Comparison of ENCODE assay signal across 9 cellular contexts in genomic region chr7:128939075-128939860, GRCh38. TPM values are rescaled to one million over a fixed set of nuclear protein-coding genes. Genes with fewer than 3 reads are reported as not detected.
DNase-seq lines count a peak whose midpoint lies in the region; ATAC-seq and TF ChIP-seq lines count a peak whose summit lies in the region.
"Had no signal": no experiment of that assay in that cellular context is flagged by ENCODE, and none has a peak within 500 bp of the region (broad histone marks: within the 10 kb centered on the region; RNA-seq: fewer than 3 reads in every experiment).

No MANE protein-coding gene starts in this region.

- no peak overlapping the region for H2BK120ac ChIP-seq in mesenchymal stem cell (ENCODE audit: low read depth, low read length)

- no peak overlapping the region for H4K8ac ChIP-seq in mesenchymal stem cell (ENCODE audit: low read length)

- H2AFZ ChIP-seq in mesenchymal stem cell (ENCODE audit: low read depth, low read length) = no peak overlapping the region

- H3K27ac ChIP-seq in BLaER1 (no peak overlapping the region; the same call in 1 of the 2 replicates), lower lobe of right lung (peak overlapping the region; percentile 78), mesenchymal stem cell (ENCODE audit: low read length, poor library complexity, severe bottlenecking) (no peak overlapping the region)

- peaks cover 2 to 3% of the 10 kb centered on the region in 2 donors for H3K36me3 Mint-ChIP-seq in activated T-cell treated with anti-CD3 and anti-CD28 coated beads, Interleukin-2, amount 50 U/mL, for 72 hours (ENCODE audit: insufficient read depth in 2 of 2)
- peaks cover 5% of the 10 kb centered on the region for H3K36me3 Mint-ChIP-seq in glutamatergic neuron (ENCODE audit: unreplicated experiment)

- 81% methylated on average over 4 of the region's 7 CpGs for WGBS in mesenchymal stem cell

- peak; percentile 19 for ATAC-seq in GM21619 (IDR thresholded peaks at IDR 0.05; ENCODE audit: unreplicated experiment)
- ATAC-seq in activated T-cell treated with anti-CD3 and anti-CD28 coated beads, Interleukin-2, amount 50 U/mL, for 72 hours (replicated peaks in 1 of 2) = peak; percentile 16 to 26
- ATAC-seq in lower lobe of right lung = peak; percentile 35 to 50

- H3K4me2 ChIP-seq in BLaER1 (peak overlapping the region; percentile 99), mesenchymal stem cell (ENCODE audit: low read length, poor library complexity, severe bottlenecking) (no peak overlapping the region)

- no peak overlapping the region for H2BK15ac ChIP-seq in mesenchymal stem cell (ENCODE audit: low read depth, poor library complexity, severe bottlenecking)

- no peaks in the 10 kb centered on the region for H3K9me3 Mint-ChIP-seq in activated T-cell treated with anti-CD3 and anti-CD28 coated beads, Interleukin-2, amount 50 U/mL, for 72 hours
- peaks cover 6% of the 10 kb centered on the region for H3K9me3 Mint-ChIP-seq in glutamatergic neuron (ENCODE audit: unreplicated experiment)

- H2BK5ac ChIP-seq in mesenchymal stem cell (ENCODE audit: low read depth, low read length, poor library complexity, severe bottlenecking) = no peak overlapping the region

- no peak overlapping the region for H3K18ac ChIP-seq in mesenchymal stem cell (ENCODE audit: low read depth in 1 of 2, low read length in 2 of 2)

- H4K20me1 ChIP-seq in BLaER1 = no peaks in the 10 kb centered on the region

- peak overlapping the region; percentile 42 for H3K4me3 ChIP-seq in BLaER1
- peak overlapping the region; percentile 68 for H3K4me3 ChIP-seq in lower lobe of right lung
- H3K4me3 ChIP-seq in mesenchymal stem cell (ENCODE audit: insufficient read depth in 1 of 2, low read depth in 1 of 2, low read length in 2 of 2) = no peak overlapping the region

- peaks cover 39% of the 10 kb centered on the region for H3K4me1 Mint-ChIP-seq in activated T-cell treated with anti-CD3 and anti-CD28 coated beads, Interleukin-2, amount 50 U/mL, for 72 hours (ENCODE audit: low read depth)
- peaks cover 12% of the 10 kb centered on the region for H3K4me1 Mint-ChIP-seq in glutamatergic neuron (ENCODE audit: low read depth, unreplicated experiment)

- peaks cover 26% of the 10 kb centered on the region for H3K27me3 Mint-ChIP-seq in activated T-cell treated with anti-CD3 and anti-CD28 coated beads, Interleukin-2, amount 50 U/mL, for 72 hours (ENCODE audit: low read depth)
- peaks cover 16% of the 10 kb centered on the region for H3K27me3 Mint-ChIP-seq in glutamatergic neuron (ENCODE audit: unreplicated experiment)

- H3K4me1 ChIP-seq in BLaER1 (peaks cover 67% of the 10 kb centered on the region), lower lobe of right lung (peaks cover 42% of the 10 kb centered on the region), mesenchymal stem cell (ENCODE audit: control insufficient read depth, insufficient read depth, low read depth, low read length) (peaks cover 15% of the 10 kb centered on the region)

- H3K9me3 ChIP-seq in BLaER1 (no peaks in the 10 kb centered on the region), lower lobe of right lung (no peaks in the 10 kb centered on the region), mesenchymal stem cell (ENCODE audit: control insufficient read depth, low read length) (no peaks in the 10 kb centered on the region)

- H3K27ac Mint-ChIP-seq in activated T-cell treated with anti-CD3 and anti-CD28 coated beads, Interleukin-2, amount 50 U/mL, for 72 hours = peak overlapping the region; percentile 8
- H3K27ac Mint-ChIP-seq in glutamatergic neuron (ENCODE audit: unreplicated experiment) = no peak overlapping the region

- H3K9ac ChIP-seq in BLaER1 = no peak overlapping the region
- no peak overlapping the region for H3K9ac ChIP-seq in mesenchymal stem cell (ENCODE audit: low read length)

- H3K36me3 ChIP-seq in BLaER1 (no peaks in the 10 kb centered on the region), lower lobe of right lung (no peaks in the 10 kb centered on the region), mesenchymal stem cell (ENCODE audit: control insufficient read depth in 1 of 2, insufficient read depth in 2 of 2, low read depth in 1 of 2, low read length in 2 of 2) (no peaks in the 10 kb centered on the region)

- H2BK12ac ChIP-seq in mesenchymal stem cell (ENCODE audit: low read length in 2 of 2) = no peak overlapping the region

- peak in 1 of 2 donors; percentile 23 for DNase-seq in activated T-cell treated with anti-CD3 and anti-CD28 coated beads, Interleukin-2, amount 50 U/mL, for 72 hours
- peak; percentile 75 for DNase-seq in lower lobe of right lung
- DNase-seq in glutamatergic neuron = no peak
- DNase-seq in mesenchymal stem cell = no peak
- DNase-seq in posterior vena cava (ENCODE audit: low spot score) = no peak
- no peak for DNase-seq in T-helper 9 cell
- DNase-seq: foreskin melanocyte had no signal

- no peak overlapping the region for H4K91ac ChIP-seq in mesenchymal stem cell (ENCODE audit: low read length)

- H3K23ac ChIP-seq in mesenchymal stem cell (ENCODE audit: low read length in 2 of 2) = no peak overlapping the region

- peak overlapping the region; percentile 79 to 85 for H3K4me3 Mint-ChIP-seq in activated T-cell treated with anti-CD3 and anti-CD28 coated beads, Interleukin-2, amount 50 U/mL, for 72 hours
- no peak overlapping the region for H3K4me3 Mint-ChIP-seq in glutamatergic neuron (ENCODE audit: unreplicated experiment)

- H3K79me1 ChIP-seq in mesenchymal stem cell (replicated peaks; ENCODE audit: low read length, poor library complexity, severe bottlenecking) = no peaks in the 10 kb centered on the region

- peak overlapping the region in 1 of 2 experiments; percentile 57 for H3K14ac ChIP-seq in mesenchymal stem cell (ENCODE audit: low read length in 2 of 2)

- intact Hi-C loops in lower lobe of right lung (cut with DNase I) = no loop called here
- intact Hi-C loops in posterior vena cava (cut with DNase I) = no loop called here

- no peak overlapping the region for H2AK5ac ChIP-seq in mesenchymal stem cell (ENCODE audit: low read length, severe bottlenecking)

- H3K4ac ChIP-seq in mesenchymal stem cell (ENCODE audit: low read depth in 1 of 2, low read length in 2 of 2) = no peak overlapping the region

- H3K27me3 ChIP-seq in BLaER1 (peaks cover 58% of the 10 kb centered on the region), lower lobe of right lung (ENCODE audit: low read depth) (peaks cover 33% of the 10 kb centered on the region), mesenchymal stem cell (ENCODE audit: control insufficient read depth in 1 of 2, insufficient read depth in 1 of 2, low read length in 2 of 2) (peaks cover 53 to 73% of the 10 kb centered on the region in 2 experiments)

- TF ChIP-seq CTCF in lower lobe of right lung (IDR thresholded peaks at IDR 0.05) (no peak), glutamatergic neuron (IDR thresholded peaks at IDR 0.05; ENCODE audit: partially characterized antibody, unreplicated experiment) (no peak)

RNA-seq across cellular contexts. Expression of gene IRF5, which starts 1.5 kb away (rescaled TPM):
- 10 to 100 TPM; 23.1 to 30.3 TPM for total RNA-seq in activated T-cell treated with anti-CD3 and anti-CD28 coated beads, Interleukin-2, amount 50 U/mL, for 72 hours
- total RNA-seq in lower lobe of right lung = 46.0 TPM
- not detected for total RNA-seq in glutamatergic neuron (ENCODE audit: unreplicated experiment)
- not detected for polyA plus RNA-seq in mesenchymal stem cell (2013, experiment 1 of 2)
- not detected for polyA plus RNA-seq in mesenchymal stem cell (2013, experiment 2 of 2)
- total RNA-seq in posterior vena cava = 10 to 100 TPM in 1 of 2 donors, 1 to 10 TPM in 1; 5.8 to 10.3 TPM

RNA-seq across cellular contexts. Expression of gene KCP, which starts 28.8 kb away (rescaled TPM):
- under 1 TPM in 1 of 2 donors, not detected in 1; 0.21 TPM for total RNA-seq in activated T-cell treated with anti-CD3 and anti-CD28 coated beads, Interleukin-2, amount 50 U/mL, for 72 hours
- 1.3 TPM for total RNA-seq in lower lobe of right lung
- 2.2 TPM for total RNA-seq in glutamatergic neuron (ENCODE audit: unreplicated experiment)
- polyA plus RNA-seq in mesenchymal stem cell (2013, experiment 1 of 2) = 3.4 TPM
- polyA plus RNA-seq in mesenchymal stem cell (2013, experiment 2 of 2) = 3.1 TPM
- 1 to 10 TPM in 1 of 2 donors, under 1 TPM in 1; 0.95 to 1.3 TPM for total RNA-seq in posterior vena cava

Comparison
In these comparisons a context has a peak if more than half of its experiments do, and no peak if none do; other contexts are left out.
1. H3K4me3 ChIP-seq: peak in BLaER1 (single experiment) and lower lobe of right lung (single experiment); none in mesenchymal stem cell (0 of 2).
2. Peak in every context shown above with its lines, with median percentiles within 50 percentile points of each other: ATAC-seq.